ENCODE assay signal across 12 cellular contexts in the genomic region with DNA sequence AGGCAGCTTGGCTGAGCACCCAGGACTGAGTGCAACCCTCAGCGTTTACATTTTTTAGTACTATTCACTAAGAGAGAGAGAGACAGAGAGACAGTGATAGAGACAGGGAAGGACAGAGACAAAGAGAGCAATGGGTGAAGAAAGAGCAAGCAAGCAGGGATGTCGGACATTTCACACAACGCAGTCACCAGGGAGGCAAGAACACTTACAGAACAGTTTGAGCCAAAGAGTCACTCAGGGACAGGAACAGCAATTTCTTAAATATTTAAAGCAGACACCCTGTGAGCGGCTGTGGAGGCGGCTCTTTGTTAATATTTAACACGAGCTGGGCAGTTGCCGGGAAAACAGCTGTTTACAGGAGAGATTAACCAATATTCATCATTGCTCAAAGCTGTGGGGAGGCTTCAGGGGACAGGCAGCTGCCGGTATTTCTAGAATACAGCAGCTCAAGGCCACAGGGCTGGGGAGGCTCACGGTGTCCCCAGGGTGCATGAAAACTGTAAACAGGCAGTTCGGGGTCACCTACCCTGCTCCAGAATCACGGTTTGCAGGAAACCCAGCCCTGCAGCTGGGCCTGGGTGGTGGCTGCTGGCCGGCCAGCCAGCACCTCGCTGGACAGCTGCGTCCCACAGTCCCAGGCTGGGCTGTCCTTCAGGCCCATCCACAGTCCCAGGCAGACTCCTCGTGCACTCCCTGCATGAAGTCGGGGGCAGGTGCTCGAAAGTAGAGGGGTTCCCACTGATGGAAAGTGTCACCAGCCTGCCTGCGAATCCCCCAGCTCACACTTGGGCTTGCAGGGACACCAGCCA. TPM values are rescaled to one million over a fixed set of nuclear protein-coding genes. Genes with fewer than 3 reads are reported as not detected.
DNase-seq lines count a peak whose midpoint lies in the region; ATAC-seq and FAIRE-seq lines count a peak whose summit lies in the region.
"Had no signal": no experiment of that assay in that cellular context is flagged by ENCODE, and none has a peak within 500 bp of the region (broad histone marks: within the 10 kb centered on the region; RNA-seq: fewer than 3 reads in every experiment).

No MANE protein-coding gene starts in this region.

- peak; percentile 55 for FAIRE-seq in RCC 7860 (lab: Jason Lieb, UNC)
- FAIRE-seq: colon had no signal

- H3K4me1 ChIP-seq in skeletal muscle tissue (ENCODE audit: control insufficient read depth in 3 of 3, insufficient read depth in 3 of 3, low read length in 3 of 3) = peaks cover 13 to 18% (median 15%) of the 10 kb centered on the region in 3 donors

- ATAC-seq in GM19395 (IDR thresholded peaks at IDR 0.05; ENCODE audit: unreplicated experiment) (peak; percentile 60), HG03520 (IDR thresholded peaks at IDR 0.05; ENCODE audit: unreplicated experiment) (no peak), HG02623 (IDR thresholded peaks at IDR 0.05; ENCODE audit: unreplicated experiment) (no peak)

- H3K36me3 ChIP-seq in skeletal muscle tissue (ENCODE audit: control insufficient read depth in 3 of 3, insufficient read depth in 3 of 3, low read length in 3 of 3) = no peaks in the 10 kb centered on the region

- peak overlapping the region; percentile 19 for H3K27ac ChIP-seq in skeletal muscle tissue (ENCODE audit: low read depth, low read length)

- H3K4me3 ChIP-seq in skeletal muscle tissue (ENCODE audit: low read length in 3 of 3) = no peak overlapping the region

- no peak overlapping the region for H3K9ac ChIP-seq in skeletal muscle tissue (ENCODE audit: low read depth in 1 of 3, low read length in 3 of 3)

- H3K27me3 ChIP-seq in skeletal muscle tissue (ENCODE audit: control insufficient read depth in 3 of 3, insufficient read depth in 3 of 3, low read length in 3 of 3) = peaks cover 0 to 4% (median 0%) of the 10 kb centered on the region in 3 donors

- no peaks in the 10 kb centered on the region for H3K9me3 ChIP-seq in skeletal muscle tissue (ENCODE audit: control insufficient read depth in 3 of 3, low read length in 3 of 3)

- DNase-seq in RCC 7860 (ENCODE audit: low spot score) (peak; percentile 32), kidney glomerular epithelial cell (lab: John Stamatoyannopoulos, UW) (peak; percentile 14), 8988T (no peak), cerebellar cortex (ENCODE audit: low spot score) (no peak)
- DNase-seq: NCI-H187 treated with DMSO at 0.1 percent for 48 hours; stimulated activated CD4-positive, alpha-beta T cell treated with anti-CD3 and anti-CD28 coated beads, Interleukin-4, amount 100 ng/mL, for 1 hour; SW 1271 had no signal

RNA-seq across cellular contexts. Expression of gene PCSK6, which starts 38.8 kb away (rescaled TPM):
- total RNA-seq in skeletal muscle tissue = 11.5 TPM

Comparison
In these comparisons a context has a peak if more than half of its experiments do, and no peak if none do; other contexts are left out.
1. DNase-seq: peak in RCC 7860 (single experiment) and kidney glomerular epithelial cell (single experiment); none in 8988T (single experiment) and cerebellar cortex (single experiment).